In genomic region chr17:40956401-40957254, GRCh38 we compare ENCODE assay signal across 11 cellular contexts. TPM values are rescaled to one million over a fixed set of nuclear protein-coding genes. Genes with fewer than 3 reads are reported as not detected.
A peak's percentile ranks its signal among the peaks of the same experiment; 100 is the strongest.
DNase-seq lines count a peak whose midpoint lies in the region; ATAC-seq and TF ChIP-seq lines count a peak whose summit lies in the region.
"Had no signal": no experiment of that assay in that cellular context is flagged by ENCODE, and none has a peak within 500 bp of the region (broad histone marks: within the 10 kb centered on the region; RNA-seq: fewer than 3 reads in every experiment).

No MANE protein-coding gene starts in this region.

- peaks cover 0 to 2% (median 0%) of the 10 kb centered on the region in 3 donors for H3K4me1 Mint-ChIP-seq in T-cell

- H3K27ac Mint-ChIP-seq in T-cell, result no peak overlapping the region

- H3K9me3 ChIP-seq in body of pancreas, result no peaks in the 10 kb centered on the region

- intact Hi-C loops in body of pancreas (cut with DNase I), result no loop called here

- peak in 1 of 3 donors; percentile 13 for TF ChIP-seq POLR2A in body of pancreas (IDR thresholded peaks at IDR 0.05)

- CTCF ChIA-PET in T-cell (lab: Charles Lee), result no interaction called here

- H3K36me3 ChIP-seq in body of pancreas (replicated peaks in 1 of 2; ENCODE audit: insufficient read depth in 1 of 2, low read depth in 2 of 2), result no peaks in the 10 kb centered on the region

- H3K27me3 Mint-ChIP-seq in T-cell, result peaks cover 34 to 35% of the 10 kb centered on the region in 2 donors

- H3K4me3 ChIP-seq in AG10803 (ENCODE audit: low read length), result no peak overlapping the region
- no peak overlapping the region for H3K4me3 ChIP-seq in body of pancreas

- POLR2A ChIA-PET in T-cell (lab: Charles Lee), result no interaction called here

- no peaks in the 10 kb centered on the region for H3K27me3 ChIP-seq in body of pancreas

- H3K36me3 Mint-ChIP-seq in T-cell, result no peaks in the 10 kb centered on the region

- WGBS in body of pancreas, 2 donors, result 49 to 56% methylated on average over 8 of the region's 8 CpGs

- H3K4me1 ChIP-seq in body of pancreas, result peaks cover 36% of the 10 kb centered on the region

- ATAC-seq in body of pancreas, result peak; percentile 86
- no peak for ATAC-seq in T-cell (replicated peaks in 1 of 4)
- ATAC-seq in GM18907 (IDR thresholded peaks at IDR 0.05; ENCODE audit: unreplicated experiment), result no peak
- ATAC-seq in HG03432 (IDR thresholded peaks at IDR 0.05; ENCODE audit: unreplicated experiment), result no peak

- peak overlapping the region; percentile 37 to 69 (median 53) for H3K27ac ChIP-seq in body of pancreas

- no peak for TF ChIP-seq CTCF in AG10803 (conservative IDR thresholded peaks at IDR 0.05; ENCODE audit: low read length)
- no peak for TF ChIP-seq CTCF in body of pancreas (IDR thresholded peaks at IDR 0.05)

- H3K9me3 Mint-ChIP-seq in T-cell, result no peaks in the 10 kb centered on the region

- DNase-seq in AG10803 (ENCODE audit: low read depth), result peak; percentile 96
- peak; percentile 33 for DNase-seq in HuH-7.5 (ENCODE audit: low spot score)
- peak in 1 of 4 donors; percentile 26 for DNase-seq in body of pancreas
- peak; percentile 97 for DNase-seq in kidney tubule cell (ENCODE audit: low spot score)
- no peak for DNase-seq in T-cell
- DNase-seq in NCI-H82 (lab: John Stamatoyannopoulos, UW), result no peak
- DNase-seq: activated effector memory CD4-positive, alpha-beta T cell treated with anti-CD3 and anti-CD28 coated beads, Interleukin-2, amount 50 U/mL, for 16 hours; NCI-H524 had no signal

- H3K4me3 Mint-ChIP-seq in T-cell, result no peak overlapping the region

RNA-seq across cellular contexts. Expression of gene KRT39, which starts 10.1 kb away (rescaled TPM):
- not detected for total RNA-seq in body of pancreas
- not detected for total RNA-seq in T-cell
- total RNA-seq: liver had no signal

RNA-seq across cellular contexts. Expression of gene KRT23, which starts 19.2 kb away (rescaled TPM):
- total RNA-seq in body of pancreas (1 to 10 TPM; 2.3 to 9.6 TPM), T-cell (not detected)

RNA-seq across cellular contexts. Expression of gene KRT40, which starts 27.5 kb away (rescaled TPM):
- total RNA-seq in body of pancreas (1 to 10 TPM in 1 of 2 donors, not detected in 1; 1.6 TPM), T-cell (not detected)
- total RNA-seq: liver had no signal

RNA-seq across cellular contexts. Expression of gene KRTAP3-3, which starts 37.3 kb away (rescaled TPM):
- not detected for total RNA-seq in body of pancreas
- total RNA-seq in T-cell, result not detected
- total RNA-seq: liver had no signal

RNA-seq across cellular contexts. Expression of gene KRTAP3-2, which starts 43.1 kb away (rescaled TPM):
- not detected for total RNA-seq in body of pancreas
- not detected for total RNA-seq in T-cell
- total RNA-seq: liver had no signal

Comparison
In these comparisons a context has a peak if more than half of its experiments do, and no peak if none do; other contexts are left out.
1. DNase-seq: peak in AG10803 (single experiment), HuH-7.5 (single experiment) and kidney tubule cell (single experiment); none in T-cell (0 of 34) and NCI-H82 (single experiment).